ENCODE assay signal across 8 cellular contexts in genomic region chr3:49803464-49804140, GRCh38. TPM values are rescaled to one million over a fixed set of nuclear protein-coding genes. Genes with fewer than 3 reads are reported as not detected.
A peak's percentile ranks its signal among the peaks of the same experiment; 100 is the strongest.
DNase-seq lines count a peak whose midpoint lies in the region; ATAC-seq and TF ChIP-seq lines count a peak whose summit lies in the region.

No MANE protein-coding gene starts in this region.

- no peak for DNase-seq in AG04450 (ENCODE audit: low read depth, low spot score)
- DNase-seq in KBM-7, result peak; percentile 70
- DNase-seq in UCSD-AML1 (lab: John Stamatoyannopoulos, UW; ENCODE audit: unreplicated experiment), result peak; percentile 84
- DNase-seq in lung (ENCODE audit: low spot score), result no peak
- DNase-seq in suprapubic skin (ENCODE audit: low spot score in 2 of 2), result peak in 1 of 2 donors; percentile 79
- no peak for DNase-seq in kidney glomerular epithelial cell (lab: John Stamatoyannopoulos, UW)

- no peaks in the 10 kb centered on the region; the same call in 1 of the 2 replicates for H3K9me3 ChIP-seq in AG04450 (ENCODE audit: control insufficient read depth, insufficient read depth, low read length)
- no peaks in the 10 kb centered on the region for H3K9me3 ChIP-seq in lung (ENCODE audit: control insufficient read depth in 2 of 2, insufficient read depth in 1 of 2, low read length in 1 of 2)
- H3K9me3 ChIP-seq in suprapubic skin, result no peaks in the 10 kb centered on the region

- CTCF ChIA-PET in AG04450 (lab: Charles Lee), result interaction anchor here (0.6 to 10.5 kb wide), 20 partner anchors 10 to 553 kb away, joined by 3 to 182 read pairs (median 4); partner anchors contain the start of genes GMPPB, IP6K1 and UBA7

- no peak for TF ChIP-seq EP300 in suprapubic skin (IDR thresholded peaks at IDR 0.05)

- 1 to 4% methylated on average over 40 to 41 of the region's 41 CpGs for WGBS in lung, 2 donors
- WGBS in suprapubic skin, result 0% methylated on average over 15 of the region's 41 CpGs

- peak overlapping the region; percentile 90 for H3K4me3 ChIP-seq in AG04450 (ENCODE audit: low read depth, low read length)
- peak overlapping the region; percentile 67 for H3K4me3 ChIP-seq in lung
- H3K4me3 ChIP-seq in suprapubic skin, result peak overlapping the region; percentile 92

- no peak for TF ChIP-seq POLR2A in suprapubic skin (IDR thresholded peaks at IDR 0.05)

- H3K27ac ChIP-seq in AG04450 (ENCODE audit: low read depth, low read length) (peak overlapping the region; percentile 77), cingulate gyrus (ENCODE audit: low read depth, low read length) (peak overlapping the region; percentile 66), lung (ENCODE audit: low read depth in 1 of 2, low read length in 1 of 2) (peak overlapping the region; percentile 85 to 92), suprapubic skin (peak overlapping the region; percentile 94)

- H3K4me1 ChIP-seq in lung (ENCODE audit: control insufficient read depth in 2 of 2, insufficient read depth in 2 of 2, low read length in 2 of 2) (peaks cover 22 to 34% of the 10 kb centered on the region in 2 donors), suprapubic skin (peaks cover 61% of the 10 kb centered on the region)

- ATAC-seq in GM18870 (IDR thresholded peaks at IDR 0.05; ENCODE audit: unreplicated experiment) (peak; percentile 8), lung (ENCODE audit: insufficient read depth, low FRiP score) (no peak)

- TF ChIP-seq CTCF in AG04450 (IDR thresholded peaks at IDR 0.05; ENCODE audit: low read depth, low read length), result no peak; the same call in 1 of the 2 replicates
- TF ChIP-seq CTCF in lung (IDR thresholded peaks at IDR 0.05; ENCODE audit: control extremely low read depth, extremely low read depth), result no peak
- no peak for TF ChIP-seq CTCF in suprapubic skin (IDR thresholded peaks at IDR 0.05)

- H3K36me3 ChIP-seq in lung (ENCODE audit: control insufficient read depth in 2 of 2, insufficient read depth in 2 of 2, low read length in 2 of 2) (no peaks in the 10 kb centered on the region), suprapubic skin (no peaks in the 10 kb centered on the region)

- POLR2A ChIA-PET in AG04450 (lab: Yijun Ruan, JAX), result interaction anchor here (0.5 to 2.4 kb wide), 7 partner anchors 10 to 1087 kb away, joined by 3 to 16 read pairs (median 6); partner anchors contain the start of genes IP6K1, IP6K2, RBM5 and UBA7

- in situ Hi-C loops in KBM-7 (cut with MboI; ENCODE audit: low pct_unique_long_range_greater_than_20kb, low sequenced_read_pairs), result no loop called here

- H3K27me3 ChIP-seq in AG04450 (ENCODE audit: control insufficient read depth, insufficient read depth, low read length), result no peaks in the 10 kb centered on the region
- H3K27me3 ChIP-seq in lung (ENCODE audit: control insufficient read depth, insufficient read depth), result no peaks in the 10 kb centered on the region
- H3K27me3 ChIP-seq in suprapubic skin, result no peaks in the 10 kb centered on the region

RNA-seq across cellular contexts. Expression of gene INKA1, which starts 0.5 kb away (rescaled TPM):
- polyA plus RNA-seq in AG04450 (2011; rRNA removed) (1.9 and 2.8 TPM in 2 replicates), lung (10 to 100 TPM in 1 of 2 donors, 1 to 10 TPM in 1; 6.8 to 10.8 TPM)
- polyA minus RNA-seq in AG04450 (2011; rRNA and poly(A)+ RNA removed), result 2.0 and 2.2 TPM in 2 replicates
- total RNA-seq in lung (1 to 10 TPM; 6.1 to 7.1 TPM), suprapubic skin (10 to 100 TPM; 30.9 to 48.1 (median 36.2) TPM)

RNA-seq across cellular contexts. Expression of gene CDHR4, which starts 3.9 kb away (rescaled TPM):
- polyA plus RNA-seq in AG04450 (2011; rRNA removed), result 0.09 TPM in 1 of 2 replicates, not detected in the other
- polyA minus RNA-seq in AG04450 (2011; rRNA and poly(A)+ RNA removed), result not detected in 2 replicates
- 10 to 100 TPM in 1 of 2 donors, 1 to 10 TPM in 1; 7.8 to 27.0 TPM for total RNA-seq in lung
- polyA plus RNA-seq in lung, result 1 to 10 TPM; 6.3 to 9.8 TPM
- total RNA-seq in suprapubic skin, result under 1 TPM in 2 of 4 donors, not detected in 2; 0.45 to 0.89 TPM

RNA-seq across cellular contexts. Expression of gene UBA7, which starts 10.2 kb away (rescaled TPM):
- polyA plus RNA-seq in AG04450 (2011; rRNA removed), result 34.0 and 43.6 TPM in 2 replicates
- 68.2 and 85.5 TPM in 2 replicates for polyA minus RNA-seq in AG04450 (2011; rRNA and poly(A)+ RNA removed)
- total RNA-seq in lung, result 100 to 1,000 TPM in 1 of 2 donors, 10 to 100 TPM in 1; 79.4 to 112 TPM
- polyA plus RNA-seq in lung, result 10 to 100 TPM; 53.0 to 72.4 TPM
- total RNA-seq in suprapubic skin, result 10 to 100 TPM; 15.3 to 54.4 (median 31.2) TPM

RNA-seq across cellular contexts. Expression of gene IP6K1, which starts 17.3 kb away (rescaled TPM):
- polyA plus RNA-seq in AG04450 (2011; rRNA removed) (40.4 and 53.5 TPM in 2 replicates), lung (10 to 100 TPM; 16.1 to 26.3 TPM)
- 104 and 146 TPM in 2 replicates for polyA minus RNA-seq in AG04450 (2011; rRNA and poly(A)+ RNA removed)
- total RNA-seq in lung (10 to 100 TPM; 38.7 to 54.9 TPM), suprapubic skin (10 to 100 TPM; 39.5 to 57.3 (median 53.2) TPM)

RNA-seq across cellular contexts. Expression of gene TRAIP, which starts 52.8 kb away (rescaled TPM):
- polyA plus RNA-seq in AG04450 (2011; rRNA removed) (1.7 and 2.3 TPM in 2 replicates), lung (1 to 10 TPM; 1.8 to 2.1 TPM)
- 2.1 and 3.2 TPM in 2 replicates for polyA minus RNA-seq in AG04450 (2011; rRNA and poly(A)+ RNA removed)
- total RNA-seq in lung (1 to 10 TPM; 2.7 to 3.2 TPM), suprapubic skin (1 to 10 TPM; 3.4 to 8.4 (median 4.7) TPM)

Comparison
In these comparisons a context has a peak if more than half of its experiments do, and no peak if none do; other contexts are left out.
1. DNase-seq: peak in KBM-7 (single experiment) and UCSD-AML1 (single experiment); none in AG04450 (single experiment), lung (single experiment) and kidney glomerular epithelial cell (single experiment).
2. RNA of gene CDHR4, which starts 3.9 kb away (total RNA-seq): 7.8 to 27.0 TPM in lung; 0.45 to 0.89 TPM in suprapubic skin; every median in the first group is over 4 times any median in the second.
3. Peak in every context shown above with its lines, with median percentiles within 50 percentile points of each other: H3K27ac ChIP-seq and H3K4me3 ChIP-seq.